Comparison of ENCODE assay signal across 25 cellular contexts in the genomic region with DNA sequence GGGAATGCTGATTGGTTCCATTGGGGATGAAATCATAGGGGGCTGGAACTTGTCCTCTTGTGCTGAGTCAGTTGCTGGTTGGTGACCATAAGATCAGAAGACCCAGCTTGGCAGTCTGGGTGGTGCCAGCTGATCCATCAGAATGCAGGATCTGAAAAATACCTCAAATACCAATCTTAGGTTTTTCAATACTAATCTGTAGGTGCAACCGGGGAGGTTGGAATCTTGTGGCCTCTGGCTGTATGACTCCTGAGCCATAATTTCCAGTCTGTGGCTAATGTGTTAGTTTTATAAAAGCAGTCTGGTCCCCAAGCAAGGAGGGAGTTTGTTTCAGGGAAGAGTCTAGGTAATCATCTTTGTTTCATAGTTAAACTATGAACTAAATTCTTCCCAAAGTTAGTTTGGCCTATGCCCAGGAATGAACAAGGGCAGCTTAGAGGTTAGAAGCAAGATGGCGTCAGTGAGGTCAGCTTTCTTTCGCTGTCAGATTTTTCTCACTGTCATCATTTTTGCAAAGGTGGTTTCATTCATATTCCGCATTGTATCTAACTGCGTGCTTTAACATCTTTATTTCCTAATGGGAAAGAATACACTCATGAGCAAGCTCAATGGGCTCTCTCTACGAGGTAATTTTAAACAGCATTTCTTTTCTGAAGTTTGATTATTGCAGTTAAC. TPM values are rescaled to one million over a fixed set of nuclear protein-coding genes. Genes with fewer than 3 reads are reported as not detected.
A peak's percentile ranks its signal among the peaks of the same experiment; 100 is the strongest.
DNase-seq lines count a peak whose midpoint lies in the region; TF ChIP-seq lines count a peak whose summit lies in the region.
"Had no signal": no experiment of that assay in that cellular context is flagged by ENCODE, and none has a peak within 500 bp of the region (broad histone marks: within the 10 kb centered on the region; RNA-seq: fewer than 3 reads in every experiment).

No MANE protein-coding gene starts in this region.

- no peak for TF ChIP-seq POLR2A in sigmoid colon (IDR thresholded peaks at IDR 0.05)

- WGBS in sigmoid colon, 2 donors = 96 to 97% methylated on average over 6 of the region's 6 CpGs

- peak overlapping the region; percentile 10 for H3K27ac Mint-ChIP-seq in stimulated activated naive CD8-positive, alpha-beta T cell treated with anti-CD3 and anti-CD28 coated beads, Interleukin-15, Interleukin-2, amounts not matched to agents 100 ng/mL and 50 ng/mL, for 24 hours
- H3K27ac Mint-ChIP-seq: CD4-positive, CD25-positive, alpha-beta regulatory T cell; stimulated activated effector memory CD8-positive, alpha-beta T cell treated with anti-CD3 and anti-CD28 coated beads, Interleukin-12 subunit alpha, Interleukin-12 subunit beta, amount 100 ng/mL, for 72 hours; T-helper 17 cell had no signal

- H3K27ac ChIP-seq in sigmoid colon = no peak overlapping the region
- no peak overlapping the region for H3K27ac ChIP-seq in ascending aorta

- no peaks in the 10 kb centered on the region for H3K9me3 ChIP-seq in sigmoid colon
- no peaks in the 10 kb centered on the region for H3K9me3 ChIP-seq in ascending aorta
- H3K9me3 ChIP-seq: SK-N-SH had no signal

- H3K36me3 ChIP-seq in sigmoid colon (no peaks in the 10 kb centered on the region), ascending aorta (no peaks in the 10 kb centered on the region)

- peaks cover 10% of the 10 kb centered on the region for H3K36me3 Mint-ChIP-seq in stimulated activated naive CD8-positive, alpha-beta T cell treated with anti-CD3 and anti-CD28 coated beads, Interleukin-15, Interleukin-2, amounts not matched to agents 100 ng/mL and 50 ng/mL, for 24 hours (ENCODE audit: low read depth)

- H3K27me3 ChIP-seq in sigmoid colon = no peaks in the 10 kb centered on the region
- H3K27me3 ChIP-seq in ascending aorta = no peaks in the 10 kb centered on the region

- peak overlapping the region; percentile 6 for H3K4me3 Mint-ChIP-seq in stimulated activated naive CD8-positive, alpha-beta T cell treated with anti-CD3 and anti-CD28 coated beads, Interleukin-15, Interleukin-2, amounts not matched to agents 100 ng/mL and 50 ng/mL, for 24 hours
- H3K4me3 Mint-ChIP-seq: CD4-positive, CD25-positive, alpha-beta regulatory T cell; stimulated activated effector memory CD8-positive, alpha-beta T cell treated with anti-CD3 and anti-CD28 coated beads, Interleukin-12 subunit alpha, Interleukin-12 subunit beta, amount 100 ng/mL, for 72 hours; T-helper 17 cell had no signal

- TF ChIP-seq EP300 in sigmoid colon (IDR thresholded peaks at IDR 0.05) = no peak

- DNase-seq in stimulated activated CD4-positive, alpha-beta T cell treated with anti-CD3 and anti-CD28 coated beads, Interleukin-12 subunit alpha, Interleukin-12 subunit beta, amount 100 ng/mL, for 48 hours (ENCODE audit: low read depth in 2 of 3, low spot score in 1 of 3) = peak in 2 of 3 donors; percentile 6 to 19
- no peak for DNase-seq in stimulated activated CD4-positive, alpha-beta T cell treated with anti-CD3 and anti-CD28 coated beads, Interleukin-4, amount 100 ng/mL, for 1 hour
- peak; percentile 64 for DNase-seq in M059J (ENCODE audit: low read depth)
- peak; percentile 38 for DNase-seq in astrocyte of the hippocampus (ENCODE audit: low read depth, low spot score)
- DNase-seq in sigmoid colon = no peak
- no peak for DNase-seq in ascending aorta (ENCODE audit: low spot score in 2 of 2)
- DNase-seq: activated CD4-positive, alpha-beta T cell treated with anti-CD3 and anti-CD28 coated beads, Interleukin-2, amount 50 U/mL, for 1 hour; activated CD8-positive, alpha-beta memory T cell treated with anti-CD3 and anti-CD28 coated beads, Interleukin-2, amount 50 U/mL, for 48 hours; activated gamma-delta T cell; amygdala; CD4-positive, CD25-positive, alpha-beta regulatory T cell; central memory CD4-positive, alpha-beta T cell; dermis blood vessel endothelial cell; HCEC 1CT; NCI-H1105 treated with DMSO at 0.1 percent for 48 hours; NCI-H2029 treated with DMSO at 0.1 percent for 48 hours; NCI-H748 treated with DMSO at 0.1 percent for 48 hours; SK-N-SH; T-helper 17 cell had no signal

- peaks cover 24% of the 10 kb centered on the region for H3K4me1 Mint-ChIP-seq in stimulated activated naive CD8-positive, alpha-beta T cell treated with anti-CD3 and anti-CD28 coated beads, Interleukin-15, Interleukin-2, amounts not matched to agents 100 ng/mL and 50 ng/mL, for 24 hours (ENCODE audit: low read depth)

- H3K4me3 ChIP-seq in sigmoid colon = no peak overlapping the region
- H3K4me3 ChIP-seq in ascending aorta = no peak overlapping the region

- H3K27me3 Mint-ChIP-seq in stimulated activated naive CD8-positive, alpha-beta T cell treated with anti-CD3 and anti-CD28 coated beads, Interleukin-15, Interleukin-2, amounts not matched to agents 100 ng/mL and 50 ng/mL, for 24 hours = no peaks in the 10 kb centered on the region
- H3K27me3 Mint-ChIP-seq: T-helper 17 cell had no signal

- TF ChIP-seq CTCF in sigmoid colon (IDR thresholded peaks at IDR 0.05) = no peak
- TF ChIP-seq CTCF in ascending aorta (IDR thresholded peaks at IDR 0.05) = no peak

- intact Hi-C loops in sigmoid colon (cut with DNase I) = no loop called here
- intact Hi-C loops in ascending aorta (cut with DNase I) = no loop called here

- H3K4me1 ChIP-seq in sigmoid colon (no peaks in the 10 kb centered on the region), ascending aorta (no peaks in the 10 kb centered on the region)

- H3K9me3 Mint-ChIP-seq in stimulated activated naive CD8-positive, alpha-beta T cell treated with anti-CD3 and anti-CD28 coated beads, Interleukin-15, Interleukin-2, amounts not matched to agents 100 ng/mL and 50 ng/mL, for 24 hours = no peaks in the 10 kb centered on the region
- H3K9me3 Mint-ChIP-seq: CD4-positive, CD25-positive, alpha-beta regulatory T cell; stimulated activated effector memory CD8-positive, alpha-beta T cell treated with anti-CD3 and anti-CD28 coated beads, Interleukin-12 subunit alpha, Interleukin-12 subunit beta, amount 100 ng/mL, for 72 hours had no signal

RNA-seq across cellular contexts. Expression of a gene that starts 2.0 kb away (rescaled TPM):
- total RNA-seq in M059J (2014; rRNA removed; shearing (Covaris generic)) = not detected in 2 replicates
- not detected for total RNA-seq in sigmoid colon
- polyA plus RNA-seq in sigmoid colon = under 1 TPM in 1 of 3 donors, not detected in 2; 0.10 TPM
- not detected for total RNA-seq in ascending aorta
- total RNA-seq: dermis blood vessel endothelial cell, fibroblast of lung, liver, mononuclear cell, sciatic nerve had no signal
- polyA plus RNA-seq: fibroblast of lung, liver, SK-N-SH had no signal

RNA-seq across cellular contexts. Expression of a gene that starts 22.0 kb away (rescaled TPM):
- 105 and 133 TPM in 2 replicates for total RNA-seq in M059J (2014; rRNA removed; shearing (Covaris generic))
- total RNA-seq in sigmoid colon = 1 to 10 TPM; 4.4 to 9.7 (median 8.2) TPM
- polyA plus RNA-seq in sigmoid colon = 10 to 100 TPM; 35.7 to 71.7 (median 52.9) TPM
- 8.1 TPM for total RNA-seq in ascending aorta

Comparison
In these comparisons a context has a peak if more than half of its experiments do, and no peak if none do; other contexts are left out.
1. DNase-seq: peak in stimulated activated CD4-positive, alpha-beta T cell treated with anti-CD3 and anti-CD28 coated beads, Interleukin-12 subunit alpha, Interleukin-12 subunit beta, amount 100 ng/mL, for 48 hours (2 of 3), M059J (single experiment) and astrocyte of the hippocampus (single experiment); none in stimulated activated CD4-positive, alpha-beta T cell treated with anti-CD3 and anti-CD28 coated beads, Interleukin-4, amount 100 ng/mL, for 1 hour (single experiment), sigmoid colon (single experiment) and ascending aorta (0 of 2).